Comparison of ENCODE assay signal across 37 cellular contexts in genomic region chr6:143506199-143506598, GRCh38.
"Had no signal": no experiment of that assay in that cellular context is flagged by ENCODE, and none has a peak within 500 bp of the region (broad histone marks: within the 10 kb centered on the region; RNA-seq: fewer than 3 reads in every experiment).

No MANE protein-coding gene starts in this region.

- H3K4me3 ChIP-seq: ascending aorta, cardiac muscle cell had no signal

- H3K9me3 ChIP-seq: ascending aorta had no signal

- H3K4me3 Mint-ChIP-seq: activated B cell treated with CpG ODN at 0.5 μM for 24 hours; activated CD4-positive, alpha-beta memory T cell treated with anti-CD3 and anti-CD28 coated beads for 36 hours; activated CD8-positive, alpha-beta T cell treated with anti-CD3 and anti-CD28 coated beads for 36 hours; activated naive CD4-positive, alpha-beta T cell treated with anti-CD3 and anti-CD28 coated beads for 36 hours; activated naive CD8-positive, alpha-beta T cell; activated naive CD8-positive, alpha-beta T cell treated with anti-CD3 and anti-CD28 coated beads, Interleukin-2, amount 10 ng/mL, durations not matched to agents 7 days and 5 days; activated naive CD8-positive, alpha-beta T cell treated with anti-CD3 and anti-CD28 coated beads, Interleukin-2, amount 50 U/mL, for 24 hours; activated T-cell treated with anti-CD3 and anti-CD28 coated beads, Interleukin-2, amount 50 U/mL, for 4 hours; activated T-helper 1 cell treated with anti-CD3 and anti-CD28 coated beads, Interleukin-12 subunit alpha, Interleukin-12 subunit beta, Interleukin-2, Interleukin-4 antibody, amounts not matched to agents 30 ng/mL and 10 ng/mL and 1 ng/mL, durations not matched to agents 14 hours and 24 hours and 36 hours; brain; central memory CD8-positive, alpha-beta T cell; T-helper 1 cell treated with Interleukin-12 subunit alpha and Interleukin-12 subunit beta and Interleukin-4 antibody, amounts not matched to agents 30 μg/mL and 1 μg/mL, for 36 hours; T-helper 2 cell treated with Interferon-gamma antibody and Interleukin-4, amounts not matched to agents 5 μg/mL and 100 μg/mL, for 36 hours had no signal

- H3K27ac ChIP-seq: ascending aorta, cardiac muscle cell, VCaP had no signal

- H3K27ac Mint-ChIP-seq: activated CD8-positive, alpha-beta T cell treated with anti-CD3 and anti-CD28 coated beads for 36 hours; activated naive CD4-positive, alpha-beta T cell treated with anti-CD3 and anti-CD28 coated beads for 36 hours; activated naive CD8-positive, alpha-beta T cell; activated naive CD8-positive, alpha-beta T cell treated with anti-CD3 and anti-CD28 coated beads, Interleukin-2, amount 10 ng/mL, durations not matched to agents 7 days and 5 days; activated naive CD8-positive, alpha-beta T cell treated with anti-CD3 and anti-CD28 coated beads, Interleukin-2, amount 50 U/mL, for 24 hours; activated T-helper 1 cell treated with anti-CD3 and anti-CD28 coated beads, Interleukin-12 subunit alpha, Interleukin-12 subunit beta, Interleukin-2, Interleukin-4 antibody, amounts not matched to agents 30 ng/mL and 10 ng/mL and 1 ng/mL, durations not matched to agents 14 hours and 24 hours and 36 hours; activated T-helper 2 cell treated with anti-CD3 and anti-CD28 coated beads, Interferon-gamma antibody, Interleukin-2, Interleukin-4, amounts not matched to agents 10 μg/mL and 5 μg/mL and 100 μg/mL, durations not matched to agents 14 hours and 24 hours and 36 hours; brain; T-helper 1 cell treated with Interleukin-12 subunit alpha and Interleukin-12 subunit beta and Interleukin-4 antibody, amounts not matched to agents 30 μg/mL and 1 μg/mL, for 36 hours; T-helper 2 cell treated with Interferon-gamma antibody and Interleukin-4, amounts not matched to agents 5 μg/mL and 100 μg/mL, for 36 hours had no signal

- FAIRE-seq: bronchial epithelial cell, TTC549 had no signal

- H3K27me3 ChIP-seq: ascending aorta, cardiac muscle cell had no signal

- DNase-seq: activated B cell treated with CpG ODN at 0.5 μM for 24 hours; activated CD4-positive, alpha-beta memory T cell treated with anti-CD3 and anti-CD28 coated beads for 36 hours; activated CD4-positive, alpha-beta T cell treated with anti-CD3 and anti-CD28 coated beads for 4 hours; activated CD4-positive, alpha-beta T cell treated with anti-CD3 and anti-CD28 coated beads, Interleukin-2, amount 50 U/mL, for 1 hour; activated CD4-positive, alpha-beta T cell treated with anti-CD3 and anti-CD28 coated beads, Interleukin-2, amount 50 U/mL, for 4 hours; activated CD4-positive, CD25-positive, alpha-beta regulatory T cell treated with anti-CD3 and anti-CD28 coated beads, Interleukin-2, amount 50 U/mL, for 72 hours; activated CD8-positive, alpha-beta memory T cell treated with anti-CD3 and anti-CD28 coated beads, Interleukin-2, amount 50 U/mL, for 4 hours; activated CD8-positive, alpha-beta T cell treated with anti-CD3 and anti-CD28 coated beads for 36 hours; activated effector memory CD4-positive, alpha-beta T cell treated with Interleukin-2 at 50 U/mL for 16 hours; activated gamma-delta T cell; activated naive CD4-positive, alpha-beta T cell treated with anti-CD3 and anti-CD28 coated beads for 36 hours; activated naive CD4-positive, alpha-beta T cell treated with anti-CD3 and anti-CD28 coated beads, Interleukin-2, amount 50 U/mL, for 16 hours; activated naive CD8-positive, alpha-beta T cell treated with anti-CD3 and anti-CD28 coated beads, Interleukin-2, amount 10 ng/mL, durations not matched to agents 7 days and 5 days; activated naive CD8-positive, alpha-beta T cell treated with anti-CD3 and anti-CD28 coated beads, Interleukin-2, amount 50 U/mL, for 24 hours; activated T-cell treated with anti-CD3 and anti-CD28 coated beads for 4 hours; activated T-cell treated with anti-CD3 and anti-CD28 coated beads, Interleukin-2, amount 50 U/mL, for 1 hour; activated T-cell treated with anti-CD3 and anti-CD28 coated beads, Interleukin-2, amount 50 U/mL, for 4 hours; activated T-cell treated with anti-CD3 and anti-CD28 coated beads, Interleukin-2, amount 50 U/mL, for 72 hours; amygdala; anterior cingulate cortex; caudate nucleus; cerebellar nuclear complex; SW 1271; T-helper 1 cell; T-helper 9 cell had no signal

- H3K9me3 Mint-ChIP-seq: activated B cell treated with CpG ODN at 0.5 μM for 24 hours; activated CD4-positive, alpha-beta memory T cell treated with anti-CD3 and anti-CD28 coated beads for 36 hours; activated CD8-positive, alpha-beta T cell treated with anti-CD3 and anti-CD28 coated beads for 36 hours; activated naive CD4-positive, alpha-beta T cell treated with anti-CD3 and anti-CD28 coated beads for 36 hours; activated naive CD8-positive, alpha-beta T cell treated with anti-CD3 and anti-CD28 coated beads, Interleukin-2, amount 10 ng/mL, durations not matched to agents 7 days and 5 days; activated naive CD8-positive, alpha-beta T cell treated with anti-CD3 and anti-CD28 coated beads, Interleukin-2, amount 50 U/mL, for 24 hours; activated T-cell treated with anti-CD3 and anti-CD28 coated beads, Interleukin-2, amount 50 U/mL, for 4 hours; activated T-cell treated with anti-CD3 and anti-CD28 coated beads, Interleukin-2, amount 50 U/mL, for 72 hours; activated T-helper 1 cell treated with anti-CD3 and anti-CD28 coated beads, Interleukin-12 subunit alpha, Interleukin-12 subunit beta, Interleukin-2, Interleukin-4 antibody, amounts not matched to agents 30 ng/mL and 10 ng/mL and 1 ng/mL, durations not matched to agents 14 hours and 24 hours and 36 hours; activated T-helper 2 cell treated with anti-CD3 and anti-CD28 coated beads, Interferon-gamma antibody, Interleukin-2, Interleukin-4, amounts not matched to agents 10 μg/mL and 5 μg/mL and 100 μg/mL, durations not matched to agents 14 hours and 24 hours and 36 hours; central memory CD8-positive, alpha-beta T cell; T-helper 1 cell treated with Interleukin-12 subunit alpha and Interleukin-12 subunit beta and Interleukin-4 antibody, amounts not matched to agents 30 μg/mL and 1 μg/mL, for 36 hours; T-helper 2 cell treated with Interferon-gamma antibody and Interleukin-4, amounts not matched to agents 5 μg/mL and 100 μg/mL, for 36 hours had no signal

- ATAC-seq: activated naive CD8-positive, alpha-beta T cell treated with anti-CD3 and anti-CD28 coated beads, Interleukin-2, amount 50 U/mL, for 24 hours had no signal

- H3K27me3 Mint-ChIP-seq: activated B cell treated with CpG ODN at 0.5 μM for 24 hours; activated CD4-positive, alpha-beta memory T cell treated with anti-CD3 and anti-CD28 coated beads for 36 hours; activated CD8-positive, alpha-beta T cell treated with anti-CD3 and anti-CD28 coated beads for 36 hours; activated naive CD8-positive, alpha-beta T cell; activated naive CD8-positive, alpha-beta T cell treated with anti-CD3 and anti-CD28 coated beads, Interleukin-2, amount 10 ng/mL, durations not matched to agents 7 days and 5 days; activated naive CD8-positive, alpha-beta T cell treated with anti-CD3 and anti-CD28 coated beads, Interleukin-2, amount 50 U/mL, for 24 hours; brain; central memory CD8-positive, alpha-beta T cell had no signal
